Comparison of ENCODE assay signal across 20 cellular contexts in the genomic region with DNA sequence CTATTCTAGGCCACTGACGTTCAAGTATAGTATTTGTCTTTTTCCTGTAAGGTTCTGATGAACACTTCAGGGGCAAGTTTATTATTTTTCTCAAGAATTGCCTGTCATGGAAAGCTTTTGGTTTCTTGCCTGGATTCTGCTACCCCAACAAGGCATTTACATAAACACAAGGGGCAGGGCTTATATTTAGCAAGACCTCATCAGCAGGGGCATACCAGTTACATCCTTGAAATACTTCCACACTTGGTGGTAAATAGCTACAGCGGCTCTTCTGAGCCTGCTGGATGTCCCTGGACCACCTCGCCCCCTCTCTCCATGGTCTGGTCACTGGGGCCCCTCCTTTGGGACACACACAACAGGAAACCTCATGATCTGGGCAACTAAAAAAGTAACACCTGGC. TPM values are rescaled to one million over a fixed set of nuclear protein-coding genes. Genes with fewer than 3 reads are reported as not detected.
"Had no signal": no experiment of that assay in that cellular context is flagged by ENCODE, and none has a peak within 500 bp of the region (broad histone marks: within the 10 kb centered on the region; RNA-seq: fewer than 3 reads in every experiment).

No MANE protein-coding gene starts in this region.

- H3K27me3 ChIP-seq: colonic mucosa, hepatocyte, tibial artery had no signal

- H3K27ac ChIP-seq: colonic mucosa, hepatocyte, lower lobe of right lung, tibial artery had no signal

- DNase-seq: activated B cell treated with CpG ODN at 0.5 μM for 24 hours; activated CD4-positive, alpha-beta memory T cell treated with anti-CD3 and anti-CD28 coated beads, Interleukin-2, amount 10 ng/mL, durations not matched to agents 7 days and 5 days; activated CD4-positive, alpha-beta T cell treated with anti-CD3 and anti-CD28 coated beads for 4 hours; activated CD8-positive, alpha-beta memory T cell treated with anti-CD3 and anti-CD28 coated beads, Interleukin-2, amount 10 ng/mL, durations not matched to agents 7 days and 5 days; activated naive CD8-positive, alpha-beta T cell treated with anti-CD3 and anti-CD28 coated beads for 36 hours; amygdala; caudate nucleus; colonic mucosa; endodermal cell; foreskin fibroblast; islet precursor cell; left colon; lower lobe of right lung; midbrain; stimulated activated CD4-positive, alpha-beta T cell treated with anti-CD3 and anti-CD28 coated beads, Interleukin-2, amount 100 ng/mL, for 24 hours; stimulated activated naive CD4-positive, alpha-beta T cell treated with Interleukin-2 at 50 U/mL for 16 hours; substantia nigra; tibial artery had no signal

- H3K9me3 ChIP-seq: colonic mucosa, lower lobe of right lung, tibial artery had no signal

- H3K4me3 ChIP-seq: colonic mucosa, hepatocyte, lower lobe of right lung, tibial artery had no signal

- H3K4me1 ChIP-seq: colonic mucosa had no signal

- H3K36me3 ChIP-seq: colonic mucosa, lower lobe of right lung, tibial artery had no signal

RNA-seq across cellular contexts. Expression of a gene that starts 44.6 kb away (rescaled TPM):
- total RNA-seq: activated B cell treated with CpG ODN at 0.5 μM for 24 hours; activated CD4-positive, alpha-beta memory T cell treated with anti-CD3 and anti-CD28 coated beads, Interleukin-2, amount 10 ng/mL, durations not matched to agents 7 days and 5 days; activated CD8-positive, alpha-beta memory T cell treated with anti-CD3 and anti-CD28 coated beads, Interleukin-2, amount 10 ng/mL, durations not matched to agents 7 days and 5 days; activated naive CD8-positive, alpha-beta T cell treated with anti-CD3 and anti-CD28 coated beads for 36 hours; epithelial cell of proximal tubule had no signal
